Comparison of ENCODE assay signal across 1 cellular context in the genomic region with DNA sequence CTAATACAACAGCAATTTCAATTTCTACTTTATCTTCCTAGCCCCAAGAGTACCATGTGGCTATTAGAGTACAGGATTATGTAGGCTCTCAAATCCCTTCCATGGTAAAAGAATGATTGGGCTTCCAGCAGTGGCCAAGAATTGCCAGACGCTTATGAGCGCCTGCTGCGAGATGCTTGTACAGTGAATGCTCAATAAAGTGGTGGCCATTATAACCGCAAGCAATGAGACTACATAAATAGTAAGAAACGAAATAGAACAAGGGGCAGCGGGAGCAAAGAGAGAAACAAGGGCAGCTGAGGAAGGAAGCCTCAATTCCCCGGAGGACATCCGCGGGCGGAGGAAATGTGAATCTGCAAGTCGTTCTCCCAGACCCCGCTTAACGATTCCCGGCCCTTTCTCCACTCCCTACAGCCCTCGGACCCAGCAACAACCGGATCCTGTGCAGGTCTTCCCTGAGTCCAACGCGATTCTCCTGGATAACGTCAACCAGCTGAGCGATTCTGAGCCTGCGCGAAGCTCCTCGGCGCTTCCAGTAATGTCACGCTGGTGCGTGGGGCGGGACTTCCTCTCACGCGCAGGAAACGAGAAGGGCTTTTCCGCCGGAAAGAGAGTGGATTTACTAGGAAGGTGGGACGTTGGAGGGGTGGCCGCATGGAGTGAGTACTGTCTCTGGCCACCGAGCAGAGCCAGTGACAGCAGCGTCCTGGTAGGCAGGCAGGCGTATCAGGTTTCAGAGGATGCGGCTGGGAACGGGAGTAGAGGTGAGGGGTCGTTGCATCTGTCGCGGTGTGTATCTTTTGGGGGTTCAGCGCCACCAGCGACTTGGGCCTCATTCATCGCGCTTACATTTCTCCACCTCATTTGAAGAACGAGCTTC.
TF ChIP-seq lines count a peak whose summit lies in the region.

No MANE protein-coding gene starts in this region.

TF ChIP-seq in WTC11, 78 proteins besides CTCF, POLR2A, EP300 and RAD21 (continued from another document and continues in another):
- TF ChIP-seq, protein P1, sequence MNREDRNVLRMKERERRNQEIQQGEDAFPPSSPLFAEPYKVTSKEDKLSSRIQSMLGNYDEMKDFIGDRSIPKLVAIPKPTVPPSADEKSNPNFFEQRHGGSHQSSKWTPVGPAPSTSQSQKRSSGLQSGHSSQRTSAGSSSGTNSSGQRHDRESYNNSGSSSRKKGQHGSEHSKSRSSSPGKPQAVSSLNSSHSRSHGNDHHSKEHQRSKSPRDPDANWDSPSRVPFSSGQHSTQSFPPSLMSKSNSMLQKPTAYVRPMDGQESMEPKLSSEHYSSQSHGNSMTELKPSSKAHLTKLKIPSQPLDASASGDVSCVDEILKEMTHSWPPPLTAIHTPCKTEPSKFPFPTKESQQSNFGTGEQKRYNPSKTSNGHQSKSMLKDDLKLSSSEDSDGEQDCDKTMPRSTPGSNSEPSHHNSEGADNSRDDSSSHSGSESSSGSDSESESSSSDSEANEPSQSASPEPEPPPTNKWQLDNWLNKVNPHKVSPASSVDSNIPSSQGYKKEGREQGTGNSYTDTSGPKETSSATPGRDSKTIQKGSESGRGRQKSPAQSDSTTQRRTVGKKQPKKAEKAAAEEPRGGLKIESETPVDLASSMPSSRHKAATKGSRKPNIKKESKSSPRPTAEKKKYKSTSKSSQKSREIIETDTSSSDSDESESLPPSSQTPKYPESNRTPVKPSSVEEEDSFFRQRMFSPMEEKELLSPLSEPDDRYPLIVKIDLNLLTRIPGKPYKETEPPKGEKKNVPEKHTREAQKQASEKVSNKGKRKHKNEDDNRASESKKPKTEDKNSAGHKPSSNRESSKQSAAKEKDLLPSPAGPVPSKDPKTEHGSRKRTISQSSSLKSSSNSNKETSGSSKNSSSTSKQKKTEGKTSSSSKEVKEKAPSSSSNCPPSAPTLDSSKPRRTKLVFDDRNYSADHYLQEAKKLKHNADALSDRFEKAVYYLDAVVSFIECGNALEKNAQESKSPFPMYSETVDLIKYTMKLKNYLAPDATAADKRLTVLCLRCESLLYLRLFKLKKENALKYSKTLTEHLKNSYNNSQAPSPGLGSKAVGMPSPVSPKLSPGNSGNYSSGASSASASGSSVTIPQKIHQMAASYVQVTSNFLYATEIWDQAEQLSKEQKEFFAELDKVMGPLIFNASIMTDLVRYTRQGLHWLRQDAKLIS (CRISPR knock-in tag; IDR thresholded peaks at IDR 0.05; ENCODE audit: borderline replicate concordance): no peak
- TF ChIP-seq, protein P2, sequence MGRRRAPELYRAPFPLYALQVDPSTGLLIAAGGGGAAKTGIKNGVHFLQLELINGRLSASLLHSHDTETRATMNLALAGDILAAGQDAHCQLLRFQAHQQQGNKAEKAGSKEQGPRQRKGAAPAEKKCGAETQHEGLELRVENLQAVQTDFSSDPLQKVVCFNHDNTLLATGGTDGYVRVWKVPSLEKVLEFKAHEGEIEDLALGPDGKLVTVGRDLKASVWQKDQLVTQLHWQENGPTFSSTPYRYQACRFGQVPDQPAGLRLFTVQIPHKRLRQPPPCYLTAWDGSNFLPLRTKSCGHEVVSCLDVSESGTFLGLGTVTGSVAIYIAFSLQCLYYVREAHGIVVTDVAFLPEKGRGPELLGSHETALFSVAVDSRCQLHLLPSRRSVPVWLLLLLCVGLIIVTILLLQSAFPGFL (CRISPR knock-in tag; IDR thresholded peaks at IDR 0.05; ENCODE audit: borderline replicate concordance): no peak
- TF ChIP-seq, protein P3, sequence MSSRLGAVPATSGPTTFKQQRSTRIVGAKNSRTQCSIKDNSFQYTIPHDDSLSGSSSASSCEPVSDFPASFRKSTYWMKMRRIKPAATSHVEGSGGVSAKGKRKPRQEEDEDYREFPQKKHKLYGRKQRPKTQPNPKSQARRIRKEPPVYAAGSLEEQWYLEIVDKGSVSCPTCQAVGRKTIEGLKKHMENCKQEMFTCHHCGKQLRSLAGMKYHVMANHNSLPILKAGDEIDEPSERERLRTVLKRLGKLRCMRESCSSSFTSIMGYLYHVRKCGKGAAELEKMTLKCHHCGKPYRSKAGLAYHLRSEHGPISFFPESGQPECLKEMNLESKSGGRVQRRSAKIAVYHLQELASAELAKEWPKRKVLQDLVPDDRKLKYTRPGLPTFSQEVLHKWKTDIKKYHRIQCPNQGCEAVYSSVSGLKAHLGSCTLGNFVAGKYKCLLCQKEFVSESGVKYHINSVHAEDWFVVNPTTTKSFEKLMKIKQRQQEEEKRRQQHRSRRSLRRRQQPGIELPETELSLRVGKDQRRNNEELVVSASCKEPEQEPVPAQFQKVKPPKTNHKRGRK (CRISPR knock-in tag; IDR thresholded peaks at IDR 0.05; ENCODE audit: borderline replicate concordance): no peak
- TF ChIP-seq, protein P4, sequence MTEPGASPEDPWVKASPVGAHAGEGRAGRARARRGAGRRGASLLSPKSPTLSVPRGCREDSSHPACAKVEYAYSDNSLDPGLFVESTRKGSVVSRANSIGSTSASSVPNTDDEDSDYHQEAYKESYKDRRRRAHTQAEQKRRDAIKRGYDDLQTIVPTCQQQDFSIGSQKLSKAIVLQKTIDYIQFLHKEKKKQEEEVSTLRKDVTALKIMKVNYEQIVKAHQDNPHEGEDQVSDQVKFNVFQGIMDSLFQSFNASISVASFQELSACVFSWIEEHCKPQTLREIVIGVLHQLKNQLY (CRISPR knock-in tag; IDR thresholded peaks at IDR 0.05): no peak
- TF ChIP-seq ZNF317 (CRISPR knock-in tag; IDR thresholded peaks at IDR 0.05; ENCODE audit: borderline replicate concordance, low read depth): no peak
- no peak; the same call in 1 of the 2 replicates for TF ChIP-seq TEAD1 (CRISPR knock-in tag; IDR thresholded peaks at IDR 0.05)
- no peak for TF ChIP-seq GTF2I (CRISPR knock-in tag; conservative IDR thresholded peaks at IDR 0.05)
- no peak for TF ChIP-seq ZNF138 (CRISPR knock-in tag; conservative IDR thresholded peaks at IDR 0.05)
- TF ChIP-seq ZNF416 (CRISPR knock-in tag; IDR thresholded peaks at IDR 0.05): no peak
- no peak for TF ChIP-seq MXD4 (CRISPR knock-in tag; IDR thresholded peaks at IDR 0.05; ENCODE audit: borderline replicate concordance)
- no peak for TF ChIP-seq ZNF671 (CRISPR knock-in tag; IDR thresholded peaks at IDR 0.05)
- TF ChIP-seq, protein P5, sequence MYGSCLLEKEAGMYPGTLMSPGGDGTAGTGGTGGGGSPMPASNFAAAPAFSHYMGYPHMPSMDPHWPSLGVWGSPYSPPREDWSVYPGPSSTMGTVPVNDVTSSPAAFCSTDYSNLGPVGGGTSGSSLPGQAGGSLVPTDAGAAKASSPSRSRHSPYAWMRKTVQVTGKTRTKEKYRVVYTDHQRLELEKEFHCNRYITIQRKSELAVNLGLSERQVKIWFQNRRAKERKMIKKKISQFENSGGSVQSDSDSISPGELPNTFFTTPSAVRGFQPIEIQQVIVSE (CRISPR knock-in tag; IDR thresholded peaks at IDR 0.05; ENCODE audit: borderline replicate concordance): no peak
- TF ChIP-seq ETV6 (CRISPR knock-in tag; IDR thresholded peaks at IDR 0.05): peak; percentile 97
- no peak for TF ChIP-seq ZBTB21 (CRISPR knock-in tag; IDR thresholded peaks at IDR 0.05; ENCODE audit: borderline replicate concordance)
- TF ChIP-seq, protein P6, sequence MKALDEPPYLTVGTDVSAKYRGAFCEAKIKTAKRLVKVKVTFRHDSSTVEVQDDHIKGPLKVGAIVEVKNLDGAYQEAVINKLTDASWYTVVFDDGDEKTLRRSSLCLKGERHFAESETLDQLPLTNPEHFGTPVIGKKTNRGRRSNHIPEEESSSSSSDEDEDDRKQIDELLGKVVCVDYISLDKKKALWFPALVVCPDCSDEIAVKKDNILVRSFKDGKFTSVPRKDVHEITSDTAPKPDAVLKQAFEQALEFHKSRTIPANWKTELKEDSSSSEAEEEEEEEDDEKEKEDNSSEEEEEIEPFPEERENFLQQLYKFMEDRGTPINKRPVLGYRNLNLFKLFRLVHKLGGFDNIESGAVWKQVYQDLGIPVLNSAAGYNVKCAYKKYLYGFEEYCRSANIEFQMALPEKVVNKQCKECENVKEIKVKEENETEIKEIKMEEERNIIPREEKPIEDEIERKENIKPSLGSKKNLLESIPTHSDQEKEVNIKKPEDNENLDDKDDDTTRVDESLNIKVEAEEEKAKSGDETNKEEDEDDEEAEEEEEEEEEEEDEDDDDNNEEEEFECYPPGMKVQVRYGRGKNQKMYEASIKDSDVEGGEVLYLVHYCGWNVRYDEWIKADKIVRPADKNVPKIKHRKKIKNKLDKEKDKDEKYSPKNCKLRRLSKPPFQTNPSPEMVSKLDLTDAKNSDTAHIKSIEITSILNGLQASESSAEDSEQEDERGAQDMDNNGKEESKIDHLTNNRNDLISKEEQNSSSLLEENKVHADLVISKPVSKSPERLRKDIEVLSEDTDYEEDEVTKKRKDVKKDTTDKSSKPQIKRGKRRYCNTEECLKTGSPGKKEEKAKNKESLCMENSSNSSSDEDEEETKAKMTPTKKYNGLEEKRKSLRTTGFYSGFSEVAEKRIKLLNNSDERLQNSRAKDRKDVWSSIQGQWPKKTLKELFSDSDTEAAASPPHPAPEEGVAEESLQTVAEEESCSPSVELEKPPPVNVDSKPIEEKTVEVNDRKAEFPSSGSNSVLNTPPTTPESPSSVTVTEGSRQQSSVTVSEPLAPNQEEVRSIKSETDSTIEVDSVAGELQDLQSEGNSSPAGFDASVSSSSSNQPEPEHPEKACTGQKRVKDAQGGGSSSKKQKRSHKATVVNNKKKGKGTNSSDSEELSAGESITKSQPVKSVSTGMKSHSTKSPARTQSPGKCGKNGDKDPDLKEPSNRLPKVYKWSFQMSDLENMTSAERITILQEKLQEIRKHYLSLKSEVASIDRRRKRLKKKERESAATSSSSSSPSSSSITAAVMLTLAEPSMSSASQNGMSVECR (CRISPR knock-in tag; IDR thresholded peaks at IDR 0.05; ENCODE audit: borderline replicate concordance): no peak; the same call in 1 of the 2 replicates
- TF ChIP-seq CREM (CRISPR knock-in tag; IDR thresholded peaks at IDR 0.05): peak; percentile 60; the same call in 1 of the 2 replicates
- no peak for TF ChIP-seq NFE2L1 (CRISPR knock-in tag; IDR thresholded peaks at IDR 0.05)
- TF ChIP-seq, protein P7, sequence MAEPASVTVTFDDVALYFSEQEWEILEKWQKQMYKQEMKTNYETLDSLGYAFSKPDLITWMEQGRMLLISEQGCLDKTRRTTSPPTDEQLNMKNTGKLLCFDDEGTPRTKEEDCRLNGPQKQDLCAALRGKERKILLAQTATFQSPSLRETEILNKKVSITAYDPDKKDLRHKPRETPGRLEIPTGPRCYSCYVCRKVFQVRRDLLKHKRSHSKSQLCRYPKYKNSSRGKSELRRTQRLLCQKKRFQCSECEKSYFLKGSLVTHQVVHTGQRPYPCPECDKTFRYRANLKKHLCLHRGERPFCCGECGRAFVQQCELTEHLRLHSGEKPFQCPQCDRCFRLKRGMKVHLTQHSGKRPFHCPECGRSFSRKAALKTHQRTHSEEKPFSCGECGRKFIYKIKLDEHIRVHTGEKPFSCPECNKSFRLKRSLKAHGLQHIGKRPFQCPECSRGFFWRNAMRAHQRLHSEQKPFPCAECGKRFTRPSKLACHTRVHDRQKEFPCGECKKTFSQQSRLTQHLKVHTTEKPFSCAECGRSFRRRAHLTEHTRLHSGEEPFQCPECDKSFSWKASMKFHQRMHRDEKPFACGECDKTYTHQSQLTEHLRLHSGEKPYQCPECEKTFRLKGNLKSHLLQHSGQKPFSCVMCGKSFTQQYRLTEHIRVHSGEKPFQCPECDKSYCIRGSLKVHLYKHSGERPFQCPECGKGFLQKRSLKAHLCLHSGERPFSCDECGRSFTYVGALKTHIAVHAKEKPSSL (CRISPR knock-in tag; conservative IDR thresholded peaks at IDR 0.05): no peak
- TF ChIP-seq, protein P8, sequence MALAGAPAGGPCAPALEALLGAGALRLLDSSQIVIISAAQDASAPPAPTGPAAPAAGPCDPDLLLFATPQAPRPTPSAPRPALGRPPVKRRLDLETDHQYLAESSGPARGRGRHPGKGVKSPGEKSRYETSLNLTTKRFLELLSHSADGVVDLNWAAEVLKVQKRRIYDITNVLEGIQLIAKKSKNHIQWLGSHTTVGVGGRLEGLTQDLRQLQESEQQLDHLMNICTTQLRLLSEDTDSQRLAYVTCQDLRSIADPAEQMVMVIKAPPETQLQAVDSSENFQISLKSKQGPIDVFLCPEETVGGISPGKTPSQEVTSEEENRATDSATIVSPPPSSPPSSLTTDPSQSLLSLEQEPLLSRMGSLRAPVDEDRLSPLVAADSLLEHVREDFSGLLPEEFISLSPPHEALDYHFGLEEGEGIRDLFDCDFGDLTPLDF (CRISPR knock-in tag; IDR thresholded peaks at IDR 0.05): no peak
- TF ChIP-seq JAZF1 (CRISPR knock-in tag; IDR thresholded peaks at IDR 0.05): no peak
- TF ChIP-seq, protein P9, sequence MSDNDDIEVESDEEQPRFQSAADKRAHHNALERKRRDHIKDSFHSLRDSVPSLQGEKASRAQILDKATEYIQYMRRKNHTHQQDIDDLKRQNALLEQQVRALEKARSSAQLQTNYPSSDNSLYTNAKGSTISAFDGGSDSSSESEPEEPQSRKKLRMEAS (CRISPR knock-in tag; IDR thresholded peaks at IDR 0.05): peak; percentile 92
- TF ChIP-seq, protein P10, sequence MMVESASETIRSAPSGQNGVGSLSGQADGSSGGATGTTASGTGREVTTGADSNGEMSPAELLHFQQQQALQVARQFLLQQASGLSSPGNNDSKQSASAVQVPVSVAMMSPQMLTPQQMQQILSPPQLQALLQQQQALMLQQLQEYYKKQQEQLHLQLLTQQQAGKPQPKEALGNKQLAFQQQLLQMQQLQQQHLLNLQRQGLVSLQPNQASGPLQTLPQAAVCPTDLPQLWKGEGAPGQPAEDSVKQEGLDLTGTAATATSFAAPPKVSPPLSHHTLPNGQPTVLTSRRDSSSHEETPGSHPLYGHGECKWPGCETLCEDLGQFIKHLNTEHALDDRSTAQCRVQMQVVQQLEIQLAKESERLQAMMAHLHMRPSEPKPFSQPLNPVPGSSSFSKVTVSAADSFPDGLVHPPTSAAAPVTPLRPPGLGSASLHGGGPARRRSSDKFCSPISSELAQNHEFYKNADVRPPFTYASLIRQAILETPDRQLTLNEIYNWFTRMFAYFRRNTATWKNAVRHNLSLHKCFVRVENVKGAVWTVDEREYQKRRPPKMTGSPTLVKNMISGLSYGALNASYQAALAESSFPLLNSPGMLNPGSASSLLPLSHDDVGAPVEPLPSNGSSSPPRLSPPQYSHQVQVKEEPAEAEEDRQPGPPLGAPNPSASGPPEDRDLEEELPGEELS (CRISPR knock-in tag; IDR thresholded peaks at IDR 0.05): peak; percentile 40; the same call in 1 of the 2 replicates
- TF ChIP-seq, protein P11, sequence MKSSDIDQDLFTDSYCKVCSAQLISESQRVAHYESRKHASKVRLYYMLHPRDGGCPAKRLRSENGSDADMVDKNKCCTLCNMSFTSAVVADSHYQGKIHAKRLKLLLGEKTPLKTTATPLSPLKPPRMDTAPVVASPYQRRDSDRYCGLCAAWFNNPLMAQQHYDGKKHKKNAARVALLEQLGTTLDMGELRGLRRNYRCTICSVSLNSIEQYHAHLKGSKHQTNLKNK (CRISPR knock-in tag; IDR thresholded peaks at IDR 0.05): no peak
- no peak for TF ChIP-seq ZNF396 (CRISPR knock-in tag; IDR thresholded peaks at IDR 0.05; ENCODE audit: borderline replicate concordance)
- TF ChIP-seq, protein P12, sequence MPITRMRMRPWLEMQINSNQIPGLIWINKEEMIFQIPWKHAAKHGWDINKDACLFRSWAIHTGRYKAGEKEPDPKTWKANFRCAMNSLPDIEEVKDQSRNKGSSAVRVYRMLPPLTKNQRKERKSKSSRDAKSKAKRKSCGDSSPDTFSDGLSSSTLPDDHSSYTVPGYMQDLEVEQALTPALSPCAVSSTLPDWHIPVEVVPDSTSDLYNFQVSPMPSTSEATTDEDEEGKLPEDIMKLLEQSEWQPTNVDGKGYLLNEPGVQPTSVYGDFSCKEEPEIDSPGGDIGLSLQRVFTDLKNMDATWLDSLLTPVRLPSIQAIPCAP (CRISPR knock-in tag; IDR thresholded peaks at IDR 0.05): no peak
- no peak for TF ChIP-seq JUN (CRISPR knock-in tag; IDR thresholded peaks at IDR 0.05)
- no peak for TF ChIP-seq ZNF219 (CRISPR knock-in tag; IDR thresholded peaks at IDR 0.05; ENCODE audit: borderline replicate concordance)
- 0 out of 2 replicates have a peak, but pooled peaks have one; percentile 22 for TF ChIP-seq ZNF232 (CRISPR knock-in tag; IDR thresholded peaks at IDR 0.05)
